In the genomic region with DNA sequence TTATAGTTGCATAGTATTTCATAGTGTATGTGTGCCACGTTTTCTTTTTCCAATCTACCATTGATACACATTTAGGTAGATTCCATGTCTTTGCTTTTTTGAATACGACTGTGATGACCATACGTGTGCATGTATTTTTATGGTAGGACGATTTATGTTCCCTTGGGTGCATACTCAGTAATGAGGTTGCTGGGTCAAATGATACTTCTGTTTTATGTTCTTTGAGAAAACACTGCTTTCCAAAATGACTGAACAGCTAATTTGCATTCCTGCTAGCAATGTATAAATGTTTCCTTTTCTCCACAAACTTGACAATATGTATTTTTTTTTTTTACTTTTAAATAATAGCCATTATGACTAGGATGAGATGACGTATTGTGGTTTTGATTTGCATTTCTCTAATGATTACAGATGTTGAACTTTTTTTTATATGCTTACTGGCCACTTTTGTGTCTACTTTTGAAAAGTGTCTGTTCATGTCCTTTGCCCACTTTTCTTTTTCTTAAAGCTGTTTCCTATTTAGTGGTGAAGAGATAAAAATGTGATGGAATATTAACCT, we compare ENCODE assay signal across 2 cellular contexts.
A peak's percentile ranks its signal among the peaks of the same experiment; 100 is the strongest.
TF ChIP-seq lines count a peak whose summit lies in the region.

No MANE protein-coding gene starts in this region.

TF ChIP-seq in HepG2, 621 proteins besides CTCF, POLR2A, EP300 and RAD21 (continued from another document):
- TF ChIP-seq, protein P1, sequence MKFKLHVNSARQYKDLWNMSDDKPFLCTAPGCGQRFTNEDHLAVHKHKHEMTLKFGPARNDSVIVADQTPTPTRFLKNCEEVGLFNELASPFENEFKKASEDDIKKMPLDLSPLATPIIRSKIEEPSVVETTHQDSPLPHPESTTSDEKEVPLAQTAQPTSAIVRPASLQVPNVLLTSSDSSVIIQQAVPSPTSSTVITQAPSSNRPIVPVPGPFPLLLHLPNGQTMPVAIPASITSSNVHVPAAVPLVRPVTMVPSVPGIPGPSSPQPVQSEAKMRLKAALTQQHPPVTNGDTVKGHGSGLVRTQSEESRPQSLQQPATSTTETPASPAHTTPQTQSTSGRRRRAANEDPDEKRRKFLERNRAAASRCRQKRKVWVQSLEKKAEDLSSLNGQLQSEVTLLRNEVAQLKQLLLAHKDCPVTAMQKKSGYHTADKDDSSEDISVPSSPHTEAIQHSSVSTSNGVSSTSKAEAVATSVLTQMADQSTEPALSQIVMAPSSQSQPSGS (CRISPR knock-in tag; IDR thresholded peaks at IDR 0.05), result no peak

TF ChIP-seq in GM12878, 131 proteins besides CTCF, POLR2A, EP300 and RAD21 (continued from another document):
- TF ChIP-seq, protein P2, sequence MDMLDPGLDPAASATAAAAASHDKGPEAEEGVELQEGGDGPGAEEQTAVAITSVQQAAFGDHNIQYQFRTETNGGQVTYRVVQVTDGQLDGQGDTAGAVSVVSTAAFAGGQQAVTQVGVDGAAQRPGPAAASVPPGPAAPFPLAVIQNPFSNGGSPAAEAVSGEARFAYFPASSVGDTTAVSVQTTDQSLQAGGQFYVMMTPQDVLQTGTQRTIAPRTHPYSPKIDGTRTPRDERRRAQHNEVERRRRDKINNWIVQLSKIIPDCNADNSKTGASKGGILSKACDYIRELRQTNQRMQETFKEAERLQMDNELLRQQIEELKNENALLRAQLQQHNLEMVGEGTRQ (IDR thresholded peaks at IDR 0.05; ENCODE audit: borderline replicate concordance, low read depth, low read length), result no peak
- no peak for TF ChIP-seq FOS (IDR thresholded peaks at IDR 0.05; ENCODE audit: borderline replicate concordance, extremely low read depth, insufficient read length)
- TF ChIP-seq, protein P3, sequence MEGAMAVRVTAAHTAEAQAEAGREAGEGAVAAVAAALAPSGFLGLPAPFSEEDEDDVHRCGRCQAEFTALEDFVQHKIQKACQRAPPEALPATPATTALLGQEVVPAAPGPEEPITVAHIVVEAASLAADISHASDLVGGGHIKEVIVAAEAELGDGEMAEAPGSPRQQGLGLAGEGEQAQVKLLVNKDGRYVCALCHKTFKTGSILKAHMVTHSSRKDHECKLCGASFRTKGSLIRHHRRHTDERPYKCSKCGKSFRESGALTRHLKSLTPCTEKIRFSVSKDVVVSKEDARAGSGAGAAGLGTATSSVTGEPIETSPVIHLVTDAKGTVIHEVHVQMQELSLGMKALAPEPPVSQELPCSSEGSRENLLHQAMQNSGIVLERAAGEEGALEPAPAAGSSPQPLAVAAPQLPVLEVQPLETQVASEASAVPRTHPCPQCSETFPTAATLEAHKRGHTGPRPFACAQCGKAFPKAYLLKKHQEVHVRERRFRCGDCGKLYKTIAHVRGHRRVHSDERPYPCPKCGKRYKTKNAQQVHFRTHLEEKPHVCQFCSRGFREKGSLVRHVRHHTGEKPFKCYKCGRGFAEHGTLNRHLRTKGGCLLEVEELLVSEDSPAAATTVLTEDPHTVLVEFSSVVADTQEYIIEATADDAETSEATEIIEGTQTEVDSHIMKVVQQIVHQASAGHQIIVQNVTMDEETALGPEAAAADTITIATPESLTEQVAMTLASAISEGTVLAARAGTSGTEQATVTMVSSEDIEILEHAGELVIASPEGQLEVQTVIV (IDR thresholded peaks at IDR 0.05; ENCODE audit: borderline replicate concordance, partially characterized antibody), result no peak
- no peak for TF ChIP-seq CBX5 (IDR thresholded peaks at IDR 0.05; ENCODE audit: low read depth)
- TF ChIP-seq TARDBP (IDR thresholded peaks at IDR 0.05; ENCODE audit: borderline replicate concordance), result no peak
- TF ChIP-seq JUNB (IDR thresholded peaks at IDR 0.05), result peak; percentile 33; the same call in 1 of the 2 replicates
- no peak for TF ChIP-seq BHLHE40 (IDR thresholded peaks at IDR 0.05; ENCODE audit: borderline replicate concordance in 1 of 2, low read depth in 2 of 2, low read length in 1 of 2)
- no peak for TF ChIP-seq NRF1 (conservative IDR thresholded peaks at IDR 0.05; ENCODE audit: low read depth, low read length)
- TF ChIP-seq NFXL1 (IDR thresholded peaks at IDR 0.05; ENCODE audit: borderline replicate concordance), result no peak
- peak; percentile 70 for TF ChIP-seq ATF7 (IDR thresholded peaks at IDR 0.05; ENCODE audit: low read depth)
- no peak for TF ChIP-seq TAF1 (IDR thresholded peaks at IDR 0.05; ENCODE audit: borderline replicate concordance, low read depth, low read length)
- TF ChIP-seq, protein P4, sequence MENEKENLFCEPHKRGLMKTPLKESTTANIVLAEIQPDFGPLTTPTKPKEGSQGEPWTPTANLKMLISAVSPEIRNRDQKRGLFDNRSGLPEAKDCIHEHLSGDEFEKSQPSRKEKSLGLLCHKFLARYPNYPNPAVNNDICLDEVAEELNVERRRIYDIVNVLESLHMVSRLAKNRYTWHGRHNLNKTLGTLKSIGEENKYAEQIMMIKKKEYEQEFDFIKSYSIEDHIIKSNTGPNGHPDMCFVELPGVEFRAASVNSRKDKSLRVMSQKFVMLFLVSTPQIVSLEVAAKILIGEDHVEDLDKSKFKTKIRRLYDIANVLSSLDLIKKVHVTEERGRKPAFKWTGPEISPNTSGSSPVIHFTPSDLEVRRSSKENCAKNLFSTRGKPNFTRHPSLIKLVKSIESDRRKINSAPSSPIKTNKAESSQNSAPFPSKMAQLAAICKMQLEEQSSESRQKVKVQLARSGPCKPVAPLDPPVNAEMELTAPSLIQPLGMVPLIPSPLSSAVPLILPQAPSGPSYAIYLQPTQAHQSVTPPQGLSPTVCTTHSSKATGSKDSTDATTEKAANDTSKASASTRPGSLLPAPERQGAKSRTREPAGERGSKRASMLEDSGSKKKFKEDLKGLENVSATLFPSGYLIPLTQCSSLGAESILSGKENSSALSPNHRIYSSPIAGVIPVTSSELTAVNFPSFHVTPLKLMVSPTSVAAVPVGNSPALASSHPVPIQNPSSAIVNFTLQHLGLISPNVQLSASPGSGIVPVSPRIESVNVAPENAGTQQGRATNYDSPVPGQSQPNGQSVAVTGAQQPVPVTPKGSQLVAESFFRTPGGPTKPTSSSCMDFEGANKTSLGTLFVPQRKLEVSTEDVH (IDR thresholded peaks at IDR 0.05; ENCODE audit: low read depth, partially characterized antibody), result no peak
- no peak for TF ChIP-seq TBL1XR1 (IDR thresholded peaks at IDR 0.05; ENCODE audit: low read depth, low read length)
- TF ChIP-seq KLF5 (IDR thresholded peaks at IDR 0.05; ENCODE audit: partially characterized antibody), result no peak
- TF ChIP-seq, protein P5, sequence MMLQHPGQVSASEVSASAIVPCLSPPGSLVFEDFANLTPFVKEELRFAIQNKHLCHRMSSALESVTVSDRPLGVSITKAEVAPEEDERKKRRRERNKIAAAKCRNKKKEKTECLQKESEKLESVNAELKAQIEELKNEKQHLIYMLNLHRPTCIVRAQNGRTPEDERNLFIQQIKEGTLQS (IDR thresholded peaks at IDR 0.05; ENCODE audit: borderline replicate concordance, extremely low read depth, low read depth, low read length), result no peak
- TF ChIP-seq MXI1 (IDR thresholded peaks at IDR 0.05; ENCODE audit: low read depth, low read length), result no peak
- TF ChIP-seq CREB1 (IDR thresholded peaks at IDR 0.05; ENCODE audit: low read depth), result no peak
- TF ChIP-seq, protein P6, sequence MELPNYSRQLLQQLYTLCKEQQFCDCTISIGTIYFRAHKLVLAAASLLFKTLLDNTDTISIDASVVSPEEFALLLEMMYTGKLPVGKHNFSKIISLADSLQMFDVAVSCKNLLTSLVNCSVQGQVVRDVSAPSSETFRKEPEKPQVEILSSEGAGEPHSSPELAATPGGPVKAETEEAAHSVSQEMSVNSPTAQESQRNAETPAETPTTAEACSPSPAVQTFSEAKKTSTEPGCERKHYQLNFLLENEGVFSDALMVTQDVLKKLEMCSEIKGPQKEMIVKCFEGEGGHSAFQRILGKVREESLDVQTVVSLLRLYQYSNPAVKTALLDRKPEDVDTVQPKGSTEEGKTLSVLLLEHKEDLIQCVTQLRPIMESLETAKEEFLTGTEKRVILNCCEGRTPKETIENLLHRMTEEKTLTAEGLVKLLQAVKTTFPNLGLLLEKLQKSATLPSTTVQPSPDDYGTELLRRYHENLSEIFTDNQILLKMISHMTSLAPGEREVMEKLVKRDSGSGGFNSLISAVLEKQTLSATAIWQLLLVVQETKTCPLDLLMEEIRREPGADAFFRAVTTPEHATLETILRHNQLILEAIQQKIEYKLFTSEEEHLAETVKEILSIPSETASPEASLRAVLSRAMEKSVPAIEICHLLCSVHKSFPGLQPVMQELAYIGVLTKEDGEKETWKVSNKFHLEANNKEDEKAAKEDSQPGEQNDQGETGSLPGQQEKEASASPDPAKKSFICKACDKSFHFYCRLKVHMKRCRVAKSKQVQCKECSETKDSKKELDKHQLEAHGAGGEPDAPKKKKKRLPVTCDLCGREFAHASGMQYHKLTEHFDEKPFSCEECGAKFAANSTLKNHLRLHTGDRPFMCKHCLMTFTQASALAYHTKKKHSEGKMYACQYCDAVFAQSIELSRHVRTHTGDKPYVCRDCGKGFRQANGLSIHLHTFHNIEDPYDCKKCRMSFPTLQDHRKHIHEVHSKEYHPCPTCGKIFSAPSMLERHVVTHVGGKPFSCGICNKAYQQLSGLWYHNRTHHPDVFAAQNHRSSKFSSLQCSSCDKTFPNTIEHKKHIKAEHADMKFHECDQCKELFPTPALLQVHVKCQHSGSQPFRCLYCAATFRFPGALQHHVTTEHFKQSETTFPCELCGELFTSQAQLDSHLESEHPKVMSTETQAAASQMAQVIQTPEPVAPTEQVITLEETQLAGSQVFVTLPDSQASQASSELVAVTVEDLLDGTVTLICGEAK (IDR thresholded peaks at IDR 0.05; ENCODE audit: borderline replicate concordance), result no peak
- TF ChIP-seq POU2F2 (IDR thresholded peaks at IDR 0.05; ENCODE audit: borderline replicate concordance, low read depth, low read length), result no peak
- peak; percentile 10; the same call in 1 of the 2 replicates for TF ChIP-seq RUNX3 (IDR thresholded peaks at IDR 0.05; ENCODE audit: low read length)
- TF ChIP-seq, protein P7, sequence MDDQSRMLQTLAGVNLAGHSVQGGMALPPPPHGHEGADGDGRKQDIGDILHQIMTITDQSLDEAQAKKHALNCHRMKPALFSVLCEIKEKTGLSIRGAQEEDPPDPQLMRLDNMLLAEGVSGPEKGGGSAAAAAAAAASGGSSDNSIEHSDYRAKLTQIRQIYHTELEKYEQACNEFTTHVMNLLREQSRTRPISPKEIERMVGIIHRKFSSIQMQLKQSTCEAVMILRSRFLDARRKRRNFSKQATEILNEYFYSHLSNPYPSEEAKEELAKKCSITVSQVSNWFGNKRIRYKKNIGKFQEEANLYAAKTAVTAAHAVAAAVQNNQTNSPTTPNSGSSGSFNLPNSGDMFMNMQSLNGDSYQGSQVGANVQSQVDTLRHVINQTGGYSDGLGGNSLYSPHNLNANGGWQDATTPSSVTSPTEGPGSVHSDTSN (IDR thresholded peaks at IDR 0.05; ENCODE audit: insufficient replicate concordance, low read depth, low read length), result no peak
- no peak for TF ChIP-seq CEBPB (IDR thresholded peaks at IDR 0.05; ENCODE audit: borderline replicate concordance in 1 of 2, low read depth in 2 of 2, low read length in 2 of 2)
- TF ChIP-seq ZNF24 (IDR thresholded peaks at IDR 0.05), result no peak
- no peak for TF ChIP-seq CHD2 (IDR thresholded peaks at IDR 0.05; ENCODE audit: borderline replicate concordance, low read depth, low read length)
- TF ChIP-seq ZSCAN29 (IDR thresholded peaks at IDR 0.05), result no peak
- no peak for TF ChIP-seq FOXM1 (IDR thresholded peaks at IDR 0.05; ENCODE audit: low read depth, low read length)
TF ChIP-seq in GM12878: peak in this region for 3.
